1 cellular context compared by ENCODE assay signal in the genomic region with DNA sequence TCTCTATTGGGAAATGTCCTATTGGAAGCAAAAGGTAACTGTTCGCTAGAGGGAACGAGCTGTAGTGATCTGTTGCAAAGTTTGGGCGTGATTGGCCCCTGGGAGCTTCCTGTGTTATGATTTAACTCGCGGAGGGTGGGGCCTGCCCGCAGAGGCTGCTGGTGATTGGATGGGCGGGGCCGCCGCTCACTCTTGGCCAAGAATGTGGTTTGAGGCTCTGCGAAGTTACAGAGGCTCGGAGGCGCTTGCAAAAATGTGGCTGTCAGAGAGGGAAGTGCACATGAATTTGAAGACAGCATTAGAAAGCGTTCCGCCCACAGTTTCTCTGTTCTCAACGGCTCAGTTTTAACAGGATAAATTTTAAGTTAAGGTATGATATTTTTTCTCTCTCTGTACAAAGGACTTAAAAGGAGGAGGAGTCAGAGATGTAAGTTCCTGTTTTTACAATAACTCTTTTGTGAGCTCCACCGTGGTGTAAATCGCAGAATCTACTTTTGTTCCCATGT.
A peak's percentile ranks its signal among the peaks of the same experiment; 100 is the strongest.
TF ChIP-seq lines count a peak whose summit lies in the region.

No MANE protein-coding gene starts in this region.

TF ChIP-seq in K562, 482 proteins besides CTCF, POLR2A, EP300 and RAD21 (continued from another document and continues in another):
- TF ChIP-seq, protein P1, sequence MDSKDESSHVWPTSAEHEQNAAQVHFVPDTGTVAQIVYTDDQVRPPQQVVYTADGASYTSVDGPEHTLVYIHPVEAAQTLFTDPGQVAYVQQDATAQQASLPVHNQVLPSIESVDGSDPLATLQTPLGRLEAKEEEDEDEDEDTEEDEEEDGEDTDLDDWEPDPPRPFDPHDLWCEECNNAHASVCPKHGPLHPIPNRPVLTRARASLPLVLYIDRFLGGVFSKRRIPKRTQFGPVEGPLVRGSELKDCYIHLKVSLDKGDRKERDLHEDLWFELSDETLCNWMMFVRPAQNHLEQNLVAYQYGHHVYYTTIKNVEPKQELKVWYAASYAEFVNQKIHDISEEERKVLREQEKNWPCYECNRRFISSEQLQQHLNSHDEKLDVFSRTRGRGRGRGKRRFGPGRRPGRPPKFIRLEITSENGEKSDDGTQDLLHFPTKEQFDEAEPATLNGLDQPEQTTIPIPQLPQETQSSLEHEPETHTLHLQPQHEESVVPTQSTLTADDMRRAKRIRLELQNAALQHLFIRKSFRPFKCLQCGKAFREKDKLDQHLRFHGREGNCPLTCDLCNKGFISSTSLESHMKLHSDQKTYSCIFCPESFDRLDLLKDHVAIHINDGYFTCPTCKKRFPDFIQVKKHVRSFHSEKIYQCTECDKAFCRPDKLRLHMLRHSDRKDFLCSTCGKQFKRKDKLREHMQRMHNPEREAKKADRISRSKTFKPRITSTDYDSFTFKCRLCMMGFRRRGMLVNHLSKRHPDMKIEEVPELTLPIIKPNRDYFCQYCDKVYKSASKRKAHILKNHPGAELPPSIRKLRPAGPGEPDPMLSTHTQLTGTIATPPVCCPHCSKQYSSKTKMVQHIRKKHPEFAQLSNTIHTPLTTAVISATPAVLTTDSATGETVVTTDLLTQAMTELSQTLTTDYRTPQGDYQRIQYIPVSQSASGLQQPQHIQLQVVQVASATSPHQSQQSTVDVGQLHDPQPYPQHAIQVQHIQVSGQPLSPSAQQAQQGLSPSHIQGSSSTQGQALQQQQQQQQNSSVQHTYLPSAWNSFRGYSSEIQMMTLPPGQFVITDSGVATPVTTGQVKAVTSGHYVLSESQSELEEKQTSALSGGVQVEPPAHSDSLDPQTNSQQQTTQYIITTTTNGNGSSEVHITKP (IDR thresholded peaks at IDR 0.05; ENCODE audit: partially characterized antibody): peak; percentile 16
- TF ChIP-seq HES1 (IDR thresholded peaks at IDR 0.05; ENCODE audit: low read depth) (no peak), CHD7 (IDR thresholded peaks at IDR 0.05; ENCODE audit: low read depth, low read length) (no peak), ZNF699 (CRISPR knock-in tag; IDR thresholded peaks at IDR 0.05; ENCODE audit: insufficient replicate concordance) (no peak), RFX7 (CRISPR knock-in tag; IDR thresholded peaks at IDR 0.05) (no peak), SNIP1 (IDR thresholded peaks at IDR 0.05; ENCODE audit: low read depth) (no peak), FOXM1 (IDR thresholded peaks at IDR 0.05; ENCODE audit: low read depth) (peak; percentile 100), FOXM1 (CRISPR knock-in tag; IDR thresholded peaks at IDR 0.05; ENCODE audit: low read depth) (peak; percentile 98; the same call in 1 of the 2 replicates), PML (IDR thresholded peaks at IDR 0.05; ENCODE audit: low read length) (peak; percentile 41; the same call in 1 of the 2 replicates), WHSC1 (IDR thresholded peaks at IDR 0.05; ENCODE audit: low read length) (no peak), GTF3C2 (IDR thresholded peaks at IDR 0.05; ENCODE audit: borderline replicate concordance, extremely low read depth, insufficient read length) (no peak), TEAD4 (IDR thresholded peaks at IDR 0.05; ENCODE audit: low read length) (peak; percentile 71), TEAD4 (CRISPR knock-in tag; IDR thresholded peaks at IDR 0.05; ENCODE audit: borderline replicate concordance) (no peak), CXXC5 (CRISPR knock-in tag; IDR thresholded peaks at IDR 0.05) (peak; percentile 59), HOMEZ (CRISPR knock-in tag; IDR thresholded peaks at IDR 0.05) (no peak), ATF1 (CRISPR knock-in tag; IDR thresholded peaks at IDR 0.05) (no peak), ATF1 (tag; IDR thresholded peaks at IDR 0.05) (peak; percentile 74), ZNF436 (CRISPR knock-in tag; IDR thresholded peaks at IDR 0.05) (no peak)
- TF ChIP-seq, protein P2, sequence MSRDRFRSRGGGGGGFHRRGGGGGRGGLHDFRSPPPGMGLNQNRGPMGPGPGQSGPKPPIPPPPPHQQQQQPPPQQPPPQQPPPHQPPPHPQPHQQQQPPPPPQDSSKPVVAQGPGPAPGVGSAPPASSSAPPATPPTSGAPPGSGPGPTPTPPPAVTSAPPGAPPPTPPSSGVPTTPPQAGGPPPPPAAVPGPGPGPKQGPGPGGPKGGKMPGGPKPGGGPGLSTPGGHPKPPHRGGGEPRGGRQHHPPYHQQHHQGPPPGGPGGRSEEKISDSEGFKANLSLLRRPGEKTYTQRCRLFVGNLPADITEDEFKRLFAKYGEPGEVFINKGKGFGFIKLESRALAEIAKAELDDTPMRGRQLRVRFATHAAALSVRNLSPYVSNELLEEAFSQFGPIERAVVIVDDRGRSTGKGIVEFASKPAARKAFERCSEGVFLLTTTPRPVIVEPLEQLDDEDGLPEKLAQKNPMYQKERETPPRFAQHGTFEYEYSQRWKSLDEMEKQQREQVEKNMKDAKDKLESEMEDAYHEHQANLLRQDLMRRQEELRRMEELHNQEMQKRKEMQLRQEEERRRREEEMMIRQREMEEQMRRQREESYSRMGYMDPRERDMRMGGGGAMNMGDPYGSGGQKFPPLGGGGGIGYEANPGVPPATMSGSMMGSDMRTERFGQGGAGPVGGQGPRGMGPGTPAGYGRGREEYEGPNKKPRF (IDR thresholded peaks at IDR 0.05; ENCODE audit: low read depth, low read length): no peak
- TF ChIP-seq, protein P3, sequence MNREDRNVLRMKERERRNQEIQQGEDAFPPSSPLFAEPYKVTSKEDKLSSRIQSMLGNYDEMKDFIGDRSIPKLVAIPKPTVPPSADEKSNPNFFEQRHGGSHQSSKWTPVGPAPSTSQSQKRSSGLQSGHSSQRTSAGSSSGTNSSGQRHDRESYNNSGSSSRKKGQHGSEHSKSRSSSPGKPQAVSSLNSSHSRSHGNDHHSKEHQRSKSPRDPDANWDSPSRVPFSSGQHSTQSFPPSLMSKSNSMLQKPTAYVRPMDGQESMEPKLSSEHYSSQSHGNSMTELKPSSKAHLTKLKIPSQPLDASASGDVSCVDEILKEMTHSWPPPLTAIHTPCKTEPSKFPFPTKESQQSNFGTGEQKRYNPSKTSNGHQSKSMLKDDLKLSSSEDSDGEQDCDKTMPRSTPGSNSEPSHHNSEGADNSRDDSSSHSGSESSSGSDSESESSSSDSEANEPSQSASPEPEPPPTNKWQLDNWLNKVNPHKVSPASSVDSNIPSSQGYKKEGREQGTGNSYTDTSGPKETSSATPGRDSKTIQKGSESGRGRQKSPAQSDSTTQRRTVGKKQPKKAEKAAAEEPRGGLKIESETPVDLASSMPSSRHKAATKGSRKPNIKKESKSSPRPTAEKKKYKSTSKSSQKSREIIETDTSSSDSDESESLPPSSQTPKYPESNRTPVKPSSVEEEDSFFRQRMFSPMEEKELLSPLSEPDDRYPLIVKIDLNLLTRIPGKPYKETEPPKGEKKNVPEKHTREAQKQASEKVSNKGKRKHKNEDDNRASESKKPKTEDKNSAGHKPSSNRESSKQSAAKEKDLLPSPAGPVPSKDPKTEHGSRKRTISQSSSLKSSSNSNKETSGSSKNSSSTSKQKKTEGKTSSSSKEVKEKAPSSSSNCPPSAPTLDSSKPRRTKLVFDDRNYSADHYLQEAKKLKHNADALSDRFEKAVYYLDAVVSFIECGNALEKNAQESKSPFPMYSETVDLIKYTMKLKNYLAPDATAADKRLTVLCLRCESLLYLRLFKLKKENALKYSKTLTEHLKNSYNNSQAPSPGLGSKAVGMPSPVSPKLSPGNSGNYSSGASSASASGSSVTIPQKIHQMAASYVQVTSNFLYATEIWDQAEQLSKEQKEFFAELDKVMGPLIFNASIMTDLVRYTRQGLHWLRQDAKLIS (CRISPR knock-in tag; IDR thresholded peaks at IDR 0.05): no peak
